ENCODE assay signal across 28 cellular contexts in the genomic region with DNA sequence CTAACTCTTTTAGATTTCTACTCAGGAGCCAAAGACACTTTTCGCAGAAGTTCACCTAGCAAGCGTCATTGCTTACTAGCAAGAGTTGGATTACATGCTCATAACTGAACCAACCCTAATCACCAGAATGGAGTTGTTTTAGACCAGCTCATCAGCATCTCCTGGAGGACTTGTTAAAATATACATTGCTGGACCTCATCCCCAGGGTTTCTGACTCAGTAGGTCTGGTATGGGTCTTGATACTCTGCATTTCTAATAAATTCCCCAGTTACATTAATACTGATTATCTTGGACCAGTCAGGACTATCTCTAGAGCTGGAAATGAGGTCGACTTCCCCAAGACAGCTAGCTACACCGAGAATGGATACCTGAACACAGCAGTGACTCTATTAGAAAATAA.
"Had no signal": no experiment of that assay in that cellular context is flagged by ENCODE, and none has a peak within 500 bp of the region (broad histone marks: within the 10 kb centered on the region; RNA-seq: fewer than 3 reads in every experiment).

No MANE protein-coding gene starts in this region.

- H3K4me1 Mint-ChIP-seq: neural progenitor cell had no signal

- H3K36me3 ChIP-seq: cardiac muscle cell, heart right ventricle, left lung, neural progenitor cell had no signal

- H3K4me1 ChIP-seq: foreskin keratinocyte, heart right ventricle, left lung, neural progenitor cell, testis, transverse colon had no signal

- H3K27me3 Mint-ChIP-seq: activated CD8-positive, alpha-beta T cell treated with anti-CD3 and anti-CD28 coated beads for 36 hours; activated T-helper 17 cell treated with anti-CD3 and anti-CD28 coated beads, Interleukin-2, amount 50 U/mL, for 72 hours; effector memory CD8-positive, alpha-beta T cell had no signal

- H3K4me3 Mint-ChIP-seq: activated CD8-positive, alpha-beta T cell treated with anti-CD3 and anti-CD28 coated beads for 36 hours; activated T-cell treated with anti-CD3 and anti-CD28 coated beads, Interleukin-2, amount 50 U/mL, for 4 hours; activated T-helper 17 cell treated with anti-CD3 and anti-CD28 coated beads, Interleukin-2, amount 50 U/mL, for 72 hours; effector memory CD8-positive, alpha-beta T cell; natural killer cell; neural progenitor cell; T-helper 2 cell treated with Interferon-gamma antibody and Interleukin-4, amounts not matched to agents 5 μg/mL and 100 μg/mL, for 36 hours had no signal

- H3K27me3 ChIP-seq: body of pancreas, cardiac muscle cell, foreskin keratinocyte, heart right ventricle, left lung, neural progenitor cell, spleen, testis, transverse colon had no signal

- H3K27ac Mint-ChIP-seq: activated CD8-positive, alpha-beta T cell treated with anti-CD3 and anti-CD28 coated beads for 36 hours; activated T-helper 17 cell treated with anti-CD3 and anti-CD28 coated beads, Interleukin-2, amount 50 U/mL, for 72 hours; natural killer cell; neural progenitor cell; T-helper 2 cell treated with Interferon-gamma antibody and Interleukin-4, amounts not matched to agents 5 μg/mL and 100 μg/mL, for 36 hours had no signal

- ATAC-seq: activated CD8-positive, alpha-beta T cell treated with anti-CD3 and anti-CD28 coated beads for 36 hours; activated T-cell treated with anti-CD3 and anti-CD28 coated beads, Interleukin-2, amount 50 U/mL, for 4 hours; activated T-helper 17 cell treated with anti-CD3 and anti-CD28 coated beads, Interleukin-2, amount 50 U/mL, for 72 hours; body of pancreas; effector memory CD8-positive, alpha-beta T cell; foreskin keratinocyte; heart right ventricle; left lung; natural killer cell; right cardiac atrium had no signal

- H3K27ac ChIP-seq: body of pancreas, cardiac muscle cell, foreskin keratinocyte, heart right ventricle, left lung, neural progenitor cell, spleen, testis, transverse colon had no signal

- DNase-seq: activated CD4-positive, alpha-beta T cell treated with anti-CD3 and anti-CD28 coated beads, Interleukin-2, amount 50 U/mL, for 1 hour; activated CD4-positive, CD25-positive, alpha-beta regulatory T cell; activated CD8-positive, alpha-beta T cell treated with anti-CD3 and anti-CD28 coated beads for 36 hours; activated gamma-delta T cell treated with Interleukin-2 at 50 U/mL for 16 hours; activated naive CD4-positive, alpha-beta T cell treated with anti-CD3 and anti-CD28 coated beads, Interleukin-2, amount 50 U/mL, for 16 hours; activated T-cell treated with anti-CD3 and anti-CD28 coated beads, Interleukin-2, amount 50 U/mL, for 4 hours; amygdala; body of pancreas; cortex of kidney; effector memory CD8-positive, alpha-beta T cell; erythroblast; foreskin keratinocyte; heart right ventricle; left lung; mesendoderm; natural killer cell; occipital lobe; right cardiac atrium; spleen; stimulated activated naive CD4-positive, alpha-beta T cell treated with Interleukin-2 at 50 U/mL for 16 hours; T-helper 1 cell; testis; transverse colon had no signal

- H3K9me3 ChIP-seq: body of pancreas, testis had no signal

- H3K4me3 ChIP-seq: body of pancreas, cardiac muscle cell, heart right ventricle, left lung, lung, neural progenitor cell, spleen, testis, transverse colon had no signal
